Comparison of ENCODE assay signal across 1 cellular context in the genomic region with DNA sequence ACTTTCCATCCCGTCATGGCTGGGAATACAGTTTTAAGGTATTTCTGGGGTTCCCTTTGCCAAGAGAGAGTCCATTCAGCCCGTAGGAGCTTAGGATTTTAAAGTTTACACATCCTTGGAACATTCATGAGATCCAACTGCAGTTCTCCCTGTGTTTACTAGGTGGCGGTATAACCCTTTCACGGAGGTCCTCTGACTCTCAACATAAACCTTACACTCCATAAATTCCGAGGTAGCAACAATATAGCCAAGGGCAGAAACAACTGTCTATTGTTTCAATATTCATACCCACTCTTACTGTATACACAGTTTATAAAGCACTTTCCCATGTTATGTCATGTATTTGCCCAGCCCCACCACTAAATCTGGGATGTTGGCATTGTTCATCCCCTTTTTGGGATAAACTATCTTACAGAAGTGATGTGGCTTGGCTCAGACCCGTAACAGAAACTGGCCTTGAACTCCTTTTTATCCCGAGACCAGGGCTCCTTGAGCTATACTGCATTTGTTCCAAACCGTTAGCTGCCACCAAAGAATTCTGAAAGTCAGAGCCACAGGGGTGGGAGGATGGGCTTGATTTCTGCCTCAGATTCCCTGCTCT.
A peak's percentile ranks its signal among the peaks of the same experiment; 100 is the strongest.
TF ChIP-seq lines count a peak whose summit lies in the region.

No MANE protein-coding gene starts in this region.

TF ChIP-seq in K562, 482 proteins besides CTCF, POLR2A, EP300 and RAD21 (continued from another document):
- TF ChIP-seq, protein P1, sequence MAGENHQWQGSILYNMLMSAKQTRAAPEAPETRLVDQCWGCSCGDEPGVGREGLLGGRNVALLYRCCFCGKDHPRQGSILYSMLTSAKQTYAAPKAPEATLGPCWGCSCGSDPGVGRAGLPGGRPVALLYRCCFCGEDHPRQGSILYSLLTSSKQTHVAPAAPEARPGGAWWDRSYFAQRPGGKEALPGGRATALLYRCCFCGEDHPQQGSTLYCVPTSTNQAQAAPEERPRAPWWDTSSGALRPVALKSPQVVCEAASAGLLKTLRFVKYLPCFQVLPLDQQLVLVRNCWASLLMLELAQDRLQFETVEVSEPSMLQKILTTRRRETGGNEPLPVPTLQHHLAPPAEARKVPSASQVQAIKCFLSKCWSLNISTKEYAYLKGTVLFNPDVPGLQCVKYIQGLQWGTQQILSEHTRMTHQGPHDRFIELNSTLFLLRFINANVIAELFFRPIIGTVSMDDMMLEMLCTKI (IDR thresholded peaks at IDR 0.05; ENCODE audit: partially characterized antibody): no peak
- TF ChIP-seq, protein P2, sequence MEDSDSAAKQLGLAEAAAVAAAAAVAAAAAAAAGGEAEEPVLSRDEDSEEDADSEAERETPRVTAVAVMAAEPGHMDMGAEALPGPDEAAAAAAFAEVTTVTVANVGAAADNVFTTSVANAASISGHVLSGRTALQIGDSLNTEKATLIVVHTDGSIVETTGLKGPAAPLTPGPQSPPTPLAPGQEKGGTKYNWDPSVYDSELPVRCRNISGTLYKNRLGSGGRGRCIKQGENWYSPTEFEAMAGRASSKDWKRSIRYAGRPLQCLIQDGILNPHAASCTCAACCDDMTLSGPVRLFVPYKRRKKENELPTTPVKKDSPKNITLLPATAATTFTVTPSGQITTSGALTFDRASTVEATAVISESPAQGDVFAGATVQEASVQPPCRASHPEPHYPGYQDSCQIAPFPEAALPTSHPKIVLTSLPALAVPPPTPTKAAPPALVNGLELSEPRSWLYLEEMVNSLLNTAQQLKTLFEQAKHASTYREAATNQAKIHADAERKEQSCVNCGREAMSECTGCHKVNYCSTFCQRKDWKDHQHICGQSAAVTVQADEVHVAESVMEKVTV (CRISPR knock-in tag; IDR thresholded peaks at IDR 0.05): peak; percentile 78
- TF ChIP-seq CCAR2 (IDR thresholded peaks at IDR 0.05; ENCODE audit: low read depth, low read length) (no peak), CXXC5 (CRISPR knock-in tag; IDR thresholded peaks at IDR 0.05) (no peak), ZNF239 (CRISPR knock-in tag; IDR thresholded peaks at IDR 0.05) (no peak), PHB (CRISPR knock-in tag; IDR thresholded peaks at IDR 0.05) (no peak), ZNF165 (CRISPR knock-in tag; IDR thresholded peaks at IDR 0.05; ENCODE audit: borderline replicate concordance) (no peak)
TF ChIP-seq in K562: peak in this region for 9.
